In genomic region chr14:93544212-93544611, GRCh38 we compare ENCODE assay signal across 14 cellular contexts.
"Had no signal": no experiment of that assay in that cellular context is flagged by ENCODE, and none has a peak within 500 bp of the region (broad histone marks: within the 10 kb centered on the region; RNA-seq: fewer than 3 reads in every experiment).

No MANE protein-coding gene starts in this region.

- H3K36me3 ChIP-seq: heart left ventricle, sigmoid colon, stomach, thoracic aorta, transverse colon had no signal

- H3K9me3 Mint-ChIP-seq: dendritic cell treated with granulocyte-macrophage colony-stimulating factor and Interleukin-4, amounts not matched to agents 40 ng/mL and 50 ng/mL, for 4 days; effector memory CD8-positive, alpha-beta T cell; nephron progenitor cell had no signal

- H3K9me3 ChIP-seq: heart left ventricle, sigmoid colon, stomach, thoracic aorta, transverse colon had no signal

- H3K4me3 ChIP-seq: heart left ventricle, sigmoid colon, skin epidermis, stomach, thoracic aorta, transverse colon had no signal

- DNase-seq: cerebellar nuclear complex; effector memory CD8-positive, alpha-beta T cell; nephron progenitor cell; sigmoid colon; stimulated activated CD4-positive, alpha-beta T cell treated with anti-CD3 and anti-CD28 coated beads, Interleukin-2, amount 100 ng/mL, for 24 hours; stimulated activated naive CD4-positive, alpha-beta T cell; stomach; substantia nigra; transverse colon had no signal

- ATAC-seq: effector memory CD8-positive, alpha-beta T cell; heart left ventricle had no signal

- H3K27me3 ChIP-seq: sigmoid colon, transverse colon had no signal

- H3K4me3 Mint-ChIP-seq: dendritic cell treated with granulocyte-macrophage colony-stimulating factor and Interleukin-4, amounts not matched to agents 40 ng/mL and 50 ng/mL, for 4 days; effector memory CD8-positive, alpha-beta T cell; nephron progenitor cell had no signal

- H3K4me1 Mint-ChIP-seq: nephron progenitor cell had no signal

- H3K27ac ChIP-seq: heart left ventricle, sigmoid colon, skin epidermis, stomach, thoracic aorta, transverse colon had no signal

- H3K4me1 ChIP-seq: sigmoid colon, stomach, transverse colon had no signal

- FAIRE-seq: colon had no signal

- H3K27ac Mint-ChIP-seq: dendritic cell treated with granulocyte-macrophage colony-stimulating factor and Interleukin-4, amounts not matched to agents 40 ng/mL and 50 ng/mL, for 4 days; effector memory CD8-positive, alpha-beta T cell; nephron progenitor cell had no signal
